ENCODE assay signal across 23 cellular contexts in the genomic region with DNA sequence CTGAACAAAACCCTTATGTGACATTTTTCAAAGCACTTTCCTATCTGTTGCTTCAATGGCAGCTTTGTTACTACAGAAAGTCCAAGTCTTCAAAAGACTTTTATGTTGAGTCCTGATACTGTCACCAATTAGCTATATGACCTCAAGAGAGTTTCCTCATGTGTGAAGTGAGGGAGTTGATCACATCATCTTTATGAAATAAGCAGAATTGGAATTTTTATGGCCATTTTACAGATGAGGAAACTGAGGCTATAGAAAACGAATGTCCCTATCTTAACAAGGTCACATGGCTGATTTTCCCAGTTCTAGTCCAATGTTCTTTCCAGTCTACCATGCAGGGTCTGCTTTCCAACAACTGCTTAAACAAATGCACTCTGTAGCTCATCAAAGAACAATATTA. TPM values are rescaled to one million over a fixed set of nuclear protein-coding genes. Genes with fewer than 3 reads are reported as not detected.
A peak's percentile ranks its signal among the peaks of the same experiment; 100 is the strongest.
DNase-seq lines count a peak whose midpoint lies in the region; ATAC-seq and TF ChIP-seq lines count a peak whose summit lies in the region.
"Had no signal": no experiment of that assay in that cellular context is flagged by ENCODE, and none has a peak within 500 bp of the region (broad histone marks: within the 10 kb centered on the region; RNA-seq: fewer than 3 reads in every experiment).

No MANE protein-coding gene starts in this region.

- CTCF ChIA-PET in IMR-90 (lab: Yijun Ruan, JAX): interaction anchor here (0.8 kb wide), 2 partner anchors 106 to 296 kb away, joined by 3 read pairs; no protein-coding TSS in a partner anchor

- no peak for ATAC-seq in IMR-90 (ENCODE audit: low read depth)
- ATAC-seq: activated CD8-positive, alpha-beta memory T cell treated with anti-CD3 and anti-CD28 coated beads, Interleukin-2, amount 10 ng/mL, durations not matched to agents 7 days and 5 days; activated T-helper 17 cell treated with anti-CD3 and anti-CD28 coated beads, Interleukin-2, amount 50 U/mL, for 72 hours; body of pancreas; foreskin keratinocyte had no signal

- H2AK5ac ChIP-seq in IMR-90 (ENCODE audit: low read depth, low read length): no peak overlapping the region; the same call in 1 of the 2 replicates
- H2AK5ac ChIP-seq in trophoblast cell (ENCODE audit: low read length): no peak overlapping the region

- H3K4me3 ChIP-seq in GM12864 (ENCODE audit: low read depth, low read length): peak overlapping the region; percentile 25
- H3K4me3 ChIP-seq in IMR-90 (ENCODE audit: insufficient read depth, low read depth, low read length): peak overlapping the region; percentile 53; the same call in 1 of the 2 replicates
- peak overlapping the region; percentile 54 for H3K4me3 ChIP-seq in fibroblast of villous mesenchyme (ENCODE audit: low read depth, low read length)
- H3K4me3 ChIP-seq in trophoblast cell (ENCODE audit: low read depth, low read length): no peak overlapping the region
- H3K4me3 ChIP-seq in testis: no peak overlapping the region
- H3K4me3 ChIP-seq: BLaER1 treated with 17β-estradiol and CSF1 and Interleukin-3, amounts not matched to agents 10 nM and 100 nM; body of pancreas; colonic mucosa; thoracic aorta had no signal

- no peak for TF ChIP-seq RAD21 in IMR-90 (IDR thresholded peaks at IDR 0.05; ENCODE audit: low read length)

- H2BK20ac ChIP-seq in IMR-90 (ENCODE audit: low read depth, low read length): peak overlapping the region; percentile 8; the same call in 1 of the 2 replicates

- BruUV-seq in IMR-90 (replicated peaks; lab: Mats Ljungman, UMichigan): no TSS peak

- TF ChIP-seq CTCF in GM12864 (IDR thresholded peaks at IDR 0.05; ENCODE audit: low read depth, low read length, missing control alignments) (no peak), IMR-90 (conservative IDR thresholded peaks at IDR 0.05; ENCODE audit: low read depth, low read length) (no peak), fibroblast of villous mesenchyme (IDR thresholded peaks at IDR 0.05; ENCODE audit: insufficient read depth, low read depth, low read length) (no peak), testis (IDR thresholded peaks at IDR 0.05) (no peak)

- H3K9ac ChIP-seq in IMR-90 (ENCODE audit: low read depth, low read length): no peak overlapping the region
- H3K9ac ChIP-seq in trophoblast cell (ENCODE audit: low read length): no peak overlapping the region
- H3K9ac ChIP-seq: BLaER1 treated with 17β-estradiol and CSF1 and Interleukin-3, amounts not matched to agents 10 nM and 100 nM had no signal

- no peak overlapping the region for H3K23ac ChIP-seq in IMR-90 (ENCODE audit: low read depth, low read length)
- no peak overlapping the region for H3K23ac ChIP-seq in trophoblast cell (ENCODE audit: low read length)

- intact Hi-C loops in IMR-90 (cut with micrococcal nuclease): loop anchor here (5.0 to 10.0 kb wide), 2 partner anchors 196 to 202 kb away; no protein-coding TSS in a partner anchor
- intact Hi-C loops in testis (cut with DNase I; ENCODE audit: low total_unique reads): loop anchor here (10.0 kb wide), 1 partner anchor 108 kb away; no protein-coding TSS in a partner anchor

- H2AFZ ChIP-seq in IMR-90 (replicated peaks; ENCODE audit: low read length, poor library complexity) (no peak overlapping the region), trophoblast cell (ENCODE audit: insufficient read depth, low read length, poor library complexity) (no peak overlapping the region)

- no CpG with 5 or more reads among the region's 1 CpG for WGBS in IMR-90 (ENCODE audit: extremely low coverage in 2 of 2, insufficient read length in 1 of 2), 2 experiments
- no CpG with 5 or more reads among the region's 1 CpG for WGBS in trophoblast cell (ENCODE audit: extremely low coverage, insufficient coverage, insufficient read length)
- 62 to 74% methylated on average over 1 of the region's 1 CpG for WGBS in testis, 2 donors

- H3K14ac ChIP-seq in IMR-90 (replicated peaks; ENCODE audit: low read depth, low read length) (no peak overlapping the region), trophoblast cell (ENCODE audit: low read length) (no peak overlapping the region)

- H2BK12ac ChIP-seq in trophoblast cell (ENCODE audit: low read length): no peak overlapping the region

- H4K20me1 ChIP-seq in IMR-90 (ENCODE audit: insufficient read depth, low read length): no peaks in the 10 kb centered on the region
- H4K20me1 ChIP-seq: BLaER1 treated with 17β-estradiol and CSF1 and Interleukin-3, amounts not matched to agents 10 nM and 100 nM had no signal

- H2BK5ac ChIP-seq in IMR-90 (ENCODE audit: low read depth, low read length, poor library complexity, severe bottlenecking) (no peak overlapping the region), trophoblast cell (ENCODE audit: low read depth, low read length, poor library complexity) (no peak overlapping the region)

- TF ChIP-seq POLR2A in IMR-90 (IDR thresholded peaks at IDR 0.05; ENCODE audit: low read depth, low read length): no peak
- no peak for TF ChIP-seq POLR2A in testis (IDR thresholded peaks at IDR 0.05)

- POLR2A ChIA-PET in IMR-90 (lab: Charles Lee; ENCODE audit: unreplicated experiment): no interaction called here

- H3K27me3 ChIP-seq in IMR-90 (ENCODE audit: control insufficient read depth, insufficient read depth, low read length): no peaks in the 10 kb centered on the region
- H3K27me3 ChIP-seq in trophoblast cell (ENCODE audit: insufficient read depth, low read length): no peaks in the 10 kb centered on the region
- H3K27me3 ChIP-seq in testis: no peaks in the 10 kb centered on the region
- H3K27me3 ChIP-seq: BLaER1 treated with 17β-estradiol and CSF1 and Interleukin-3, amounts not matched to agents 10 nM and 100 nM; body of pancreas; colonic mucosa had no signal

- H2AK9ac ChIP-seq in IMR-90 (replicated peaks; ENCODE audit: low read depth, low read length, poor library complexity): no peak overlapping the region

- peak overlapping the region; percentile 67 for H3K4me2 ChIP-seq in IMR-90 (ENCODE audit: low read depth, low read length)
- H3K4me2 ChIP-seq in trophoblast cell (ENCODE audit: low read length): peak overlapping the region; percentile 61
- H3K4me2 ChIP-seq: BLaER1 treated with 17β-estradiol and CSF1 and Interleukin-3, amounts not matched to agents 10 nM and 100 nM had no signal

- DNase-seq in GM12864 (ENCODE audit: low read depth) (no peak), IMR-90 (no peak), fibroblast of villous mesenchyme (ENCODE audit: low read depth) (no peak), trophoblast cell (no peak), testis (no peak), HCEC 1CT (no peak)
- DNase-seq in stimulated activated naive CD4-positive, alpha-beta T cell (lab: John Stamatoyannopoulos, UW): no peak
- DNase-seq: activated CD4-positive, alpha-beta T cell treated with anti-CD3 and anti-CD28 coated beads for 4 hours; activated CD8-positive, alpha-beta memory T cell treated with anti-CD3 and anti-CD28 coated beads, Interleukin-2, amount 10 ng/mL, durations not matched to agents 7 days and 5 days; activated naive CD8-positive, alpha-beta T cell treated with anti-CD3 and anti-CD28 coated beads, Interleukin-2, amount 10 ng/mL, durations not matched to agents 7 days and 5 days; body of pancreas; colonic mucosa; foreskin keratinocyte; Karpas-422; NCI-H1048; NCI-H2029; NCI-H446 treated with DMSO at 0.1 percent for 48 hours; stimulated activated CD4-positive, alpha-beta T cell treated with anti-CD3 and anti-CD28 coated beads, Interleukin-15, amount 100 ng/mL, for 24 hours; SW 1271 had no signal

- no peak overlapping the region for H4K5ac ChIP-seq in IMR-90 (ENCODE audit: low read depth, low read length)

- peaks cover 2% of the 10 kb centered on the region; the same call in 1 of the 2 replicates for H3K4me1 ChIP-seq in IMR-90 (ENCODE audit: control insufficient read depth, insufficient read depth, low read length)
- peaks cover 11 to 12% of the 10 kb centered on the region in 2 experiments for H3K4me1 ChIP-seq in trophoblast cell (ENCODE audit: control insufficient read depth in 1 of 2, insufficient read depth in 2 of 2, low read length in 2 of 2)
- peaks cover 5% of the 10 kb centered on the region for H3K4me1 ChIP-seq in testis
- H3K4me1 ChIP-seq: BLaER1 treated with 17β-estradiol and CSF1 and Interleukin-3, amounts not matched to agents 10 nM and 100 nM; body of pancreas; colonic mucosa; foreskin keratinocyte had no signal

- in situ Hi-C loops in IMR-90 (cut with MboI; ENCODE audit: low sequenced_read_pairs): no loop called here

- H4K8ac ChIP-seq in IMR-90 (ENCODE audit: low read depth in 2 of 2, low read length in 2 of 2): no peak overlapping the region
- no peak overlapping the region for H4K8ac ChIP-seq in trophoblast cell (ENCODE audit: low read depth, low read length)

- peaks cover 2% of the 10 kb centered on the region for H3K79me2 ChIP-seq in trophoblast cell (ENCODE audit: control insufficient read depth, insufficient read depth, low read length, poor library complexity)

- H3K27ac ChIP-seq in IMR-90 (ENCODE audit: insufficient read depth, low read length) (no peak overlapping the region), trophoblast cell (ENCODE audit: low read depth, low read length) (no peak overlapping the region), testis (no peak overlapping the region)
- H3K27ac ChIP-seq: BLaER1 treated with 17β-estradiol and CSF1 and Interleukin-3, amounts not matched to agents 10 nM and 100 nM; body of pancreas; colonic mucosa; foreskin keratinocyte; RWPE1; thoracic aorta had no signal

- H3K36me3 ChIP-seq in IMR-90 (ENCODE audit: control insufficient read depth, insufficient read depth, low read length): peaks cover 7% of the 10 kb centered on the region
- H3K36me3 ChIP-seq in trophoblast cell (ENCODE audit: control insufficient read depth in 1 of 2, insufficient read depth in 2 of 2, low read length in 2 of 2): peaks cover 7 to 11% of the 10 kb centered on the region in 2 experiments
- H3K36me3 ChIP-seq in testis (ENCODE audit: low read depth, missing control alignments): no peaks in the 10 kb centered on the region
- H3K36me3 ChIP-seq: BLaER1 treated with 17β-estradiol and CSF1 and Interleukin-3, amounts not matched to agents 10 nM and 100 nM; colonic mucosa; thoracic aorta had no signal

- H2BK15ac ChIP-seq in IMR-90 (ENCODE audit: low read depth, low read length): no peak overlapping the region

- H3K9me3 ChIP-seq in IMR-90 (ENCODE audit: control insufficient read depth, insufficient read depth, low read length) (no peaks in the 10 kb centered on the region), trophoblast cell (ENCODE audit: insufficient read depth, low read depth, low read length) (no peaks in the 10 kb centered on the region), testis (no peaks in the 10 kb centered on the region)
- H3K9me3 ChIP-seq: BLaER1 treated with 17β-estradiol and CSF1 and Interleukin-3, amounts not matched to agents 10 nM and 100 nM; body of pancreas; colonic mucosa; thoracic aorta had no signal

- H3K56ac ChIP-seq in IMR-90 (ENCODE audit: extremely low read depth, insufficient read depth, low read length): no peak overlapping the region

- H3K4ac ChIP-seq in IMR-90 (ENCODE audit: low read depth, low read length): no peak overlapping the region
- no peak overlapping the region for H3K4ac ChIP-seq in trophoblast cell (ENCODE audit: low read depth, low read length)

- H2BK120ac ChIP-seq in IMR-90 (ENCODE audit: low read depth, low read length) (no peak overlapping the region), trophoblast cell (ENCODE audit: insufficient read depth, low read length, poor library complexity) (no peak overlapping the region)

- H4K91ac ChIP-seq in IMR-90 (ENCODE audit: insufficient read depth, low read depth, low read length) (no peak overlapping the region), trophoblast cell (ENCODE audit: low read depth, low read length) (no peak overlapping the region)

- H4K12ac ChIP-seq in trophoblast cell (ENCODE audit: low read depth, low read length): no peak overlapping the region

- dilution Hi-C loops in IMR-90 (cut with HindIII; ENCODE audit: low sequenced_read_pairs, unreplicated experiment): no loop called here

- H3K18ac ChIP-seq in IMR-90 (ENCODE audit: low read depth, low read length) (peak overlapping the region; percentile 3), trophoblast cell (ENCODE audit: low read length) (no peak overlapping the region)

- H3K79me1 ChIP-seq in IMR-90 (ENCODE audit: low read depth in 1 of 2, low read length in 2 of 2) (0 out of 4 replicates have a peak, but pooled peaks cover 0 to 4% of the 10 kb centered on the region in 2 experiments), trophoblast cell (ENCODE audit: low read length) (peaks cover 6% of the 10 kb centered on the region)

- no peaks in the 10 kb centered on the region for H3K9me1 ChIP-seq in IMR-90 (ENCODE audit: insufficient read depth, low read length)

RNA-seq across cellular contexts. Expression of a gene that starts 2.6 kb away (rescaled TPM):
- total RNA-seq in IMR-90 (2012; rRNA removed): 18.6 and 21.9 TPM in 2 replicates
- polyA plus RNA-seq in IMR-90 (2012; rRNA removed): 19.8 and 26.3 TPM in 2 replicates
- 22.9 and 37.5 TPM in 2 replicates for polyA plus RNA-seq in IMR-90 (2012; cell fraction: cytosol; rRNA removed)
- 17.5 and 57.8 TPM in 2 replicates for polyA plus RNA-seq in IMR-90 (2012; cell fraction: nucleus; rRNA removed; ENCODE audit: low replicate concordance)
- total RNA-seq in fibroblast of villous mesenchyme: 95.7 and 139 TPM in 2 replicates
- polyA plus RNA-seq in trophoblast cell (2013): 85.2 and 86.7 TPM in 2 replicates
- total RNA-seq in testis: 1 to 10 TPM; 6.2 to 8.4 TPM
- 5.7 TPM for polyA plus RNA-seq in testis (ENCODE audit: insufficient read depth, low read depth, low replicate concordance)
- total RNA-seq: activated naive CD8-positive, alpha-beta T cell treated with anti-CD3 and anti-CD28 coated beads, Interleukin-2, amount 10 ng/mL, durations not matched to agents 7 days and 5 days had no signal

Comparison
In these comparisons a context has a peak if more than half of its experiments do, and no peak if none do; other contexts are left out.
1. H3K4me3 ChIP-seq: peak in GM12864 (single experiment), IMR-90 (single experiment) and fibroblast of villous mesenchyme (single experiment); none in trophoblast cell (single experiment) and testis (0 of 2).